Comparison of ENCODE assay signal across 6 cellular contexts in genomic region chr2:58484629-58485028, GRCh38.
"Had no signal": no experiment of that assay in that cellular context is flagged by ENCODE, and none has a peak within 500 bp of the region (broad histone marks: within the 10 kb centered on the region; RNA-seq: fewer than 3 reads in every experiment).

No MANE protein-coding gene starts in this region.

- H3K27me3 Mint-ChIP-seq: IgD-negative memory B cell had no signal

- FAIRE-seq: H54, HTR-8/SVneo had no signal

- H3K4me3 Mint-ChIP-seq: H9, IgD-negative memory B cell had no signal

- H3K27ac Mint-ChIP-seq: H9, IgD-negative memory B cell had no signal

- H3K36me3 Mint-ChIP-seq: IgD-negative memory B cell had no signal

- DNase-seq: GOT3, H9, KG1 had no signal

- H3K4me1 Mint-ChIP-seq: IgD-negative memory B cell had no signal
